In the genomic region with DNA sequence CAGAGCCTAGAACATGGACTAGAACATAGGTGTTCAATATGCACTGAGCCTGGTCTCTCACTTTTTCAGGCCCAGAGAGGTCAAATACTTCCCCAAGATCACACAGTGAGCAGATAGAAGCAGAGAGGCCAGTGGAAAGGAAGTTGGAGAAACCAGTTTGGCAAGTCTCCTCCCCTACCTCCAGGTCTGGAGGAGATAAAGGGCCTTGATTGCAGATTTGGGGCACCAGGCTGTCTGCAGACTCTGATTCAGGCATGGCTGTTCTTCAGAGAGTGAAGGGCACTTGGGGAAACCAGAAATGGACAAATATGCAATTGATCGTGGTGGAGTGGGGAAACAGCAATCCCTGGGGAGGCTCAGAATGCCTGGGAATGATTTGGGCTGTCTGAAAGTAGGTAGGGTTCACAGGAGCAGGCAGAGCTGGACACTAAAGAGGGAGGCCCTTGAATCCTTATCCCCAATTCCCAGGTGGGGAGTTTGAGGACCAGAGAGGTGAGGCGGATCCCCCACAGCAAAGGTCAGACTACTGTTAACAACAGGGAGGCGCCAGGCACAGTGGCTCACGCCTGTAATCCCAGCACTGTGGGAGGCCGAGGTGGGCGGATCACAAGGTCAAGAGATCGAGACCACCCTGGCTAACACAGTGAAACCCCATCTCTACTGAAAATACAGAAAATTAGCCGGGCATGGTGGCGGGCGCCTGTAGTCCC, we compare ENCODE assay signal across 9 cellular contexts. TPM values are rescaled to one million over a fixed set of nuclear protein-coding genes. Genes with fewer than 3 reads are reported as not detected.
A peak's percentile ranks its signal among the peaks of the same experiment; 100 is the strongest.
DNase-seq lines count a peak whose midpoint lies in the region; ATAC-seq and TF ChIP-seq lines count a peak whose summit lies in the region.
"Had no signal": no experiment of that assay in that cellular context is flagged by ENCODE, and none has a peak within 500 bp of the region (broad histone marks: within the 10 kb centered on the region; RNA-seq: fewer than 3 reads in every experiment).

No MANE protein-coding gene starts in this region.

- H3K4me1 ChIP-seq in foreskin keratinocyte = peaks cover 15% of the 10 kb centered on the region

- H3K27ac ChIP-seq in VCaP = peak overlapping the region; percentile 88
- H3K27ac ChIP-seq in foreskin keratinocyte = peak overlapping the region; percentile 88

- no peak for TF ChIP-seq CTCF in VCaP (conservative IDR thresholded peaks at IDR 0.05)
- no peak for TF ChIP-seq CTCF in foreskin keratinocyte (conservative IDR thresholded peaks at IDR 0.05)

- peak overlapping the region; percentile 86 for H3K4me3 Mint-ChIP-seq in stimulated activated memory B cell treated with anti-CD40 and anti-IgM and Interleukin-4, amounts not matched to agents 10 μg/mL and 1 μg/mL and 100 μg/mL, for 72 hours

- H3K27ac Mint-ChIP-seq in stimulated activated memory B cell treated with anti-CD40 and anti-IgM and Interleukin-4, amounts not matched to agents 10 μg/mL and 1 μg/mL and 100 μg/mL, for 72 hours = peak overlapping the region; percentile 69

- ATAC-seq in foreskin keratinocyte = peak; percentile 25
- ATAC-seq in stimulated activated memory B cell treated with anti-CD40 and anti-IgM and Interleukin-4, amounts not matched to agents 10 μg/mL and 1 μg/mL and 100 μg/mL, for 72 hours = no peak
- no peak for ATAC-seq in left lobe of liver

- H3K36me3 Mint-ChIP-seq in stimulated activated memory B cell treated with anti-CD40 and anti-IgM and Interleukin-4, amounts not matched to agents 10 μg/mL and 1 μg/mL and 100 μg/mL, for 72 hours = peaks cover 15% of the 10 kb centered on the region

- H3K27me3 Mint-ChIP-seq in stimulated activated memory B cell treated with anti-CD40 and anti-IgM and Interleukin-4, amounts not matched to agents 10 μg/mL and 1 μg/mL and 100 μg/mL, for 72 hours = no peaks in the 10 kb centered on the region

- H3K27me3 ChIP-seq in foreskin keratinocyte = no peaks in the 10 kb centered on the region

- DNase-seq in SIG-M5 treated with dmso at 0.1 percent for 504 hours (lab: John Stamatoyannopoulos, UW; ENCODE audit: unreplicated experiment) (peak; percentile 54), SIG-M5 (lab: John Stamatoyannopoulos, UW) (no peak), foreskin keratinocyte (peak in 1 of 2 donors; percentile 76), left lobe of liver (ENCODE audit: low spot score) (no peak), NCI-H128 (lab: John Stamatoyannopoulos, UW; ENCODE audit: unreplicated experiment) (no peak), 8988T (no peak)
- DNase-seq: NCI-H1436 treated with DMSO at 0.1 percent for 48 hours had no signal

- no peaks in the 10 kb centered on the region for H3K9me3 Mint-ChIP-seq in stimulated activated memory B cell treated with anti-CD40 and anti-IgM and Interleukin-4, amounts not matched to agents 10 μg/mL and 1 μg/mL and 100 μg/mL, for 72 hours

- peaks cover 74% of the 10 kb centered on the region for H3K4me1 Mint-ChIP-seq in stimulated activated memory B cell treated with anti-CD40 and anti-IgM and Interleukin-4, amounts not matched to agents 10 μg/mL and 1 μg/mL and 100 μg/mL, for 72 hours

RNA-seq across cellular contexts. Expression of a gene that starts 2.3 kb away (rescaled TPM):
- total RNA-seq in foreskin keratinocyte = 58.2 and 67.4 TPM in 2 replicates
- polyA plus RNA-seq in foreskin keratinocyte = 57.0 and 65.6 TPM in 2 replicates
- total RNA-seq in left lobe of liver = 9.1 TPM

RNA-seq across cellular contexts. Expression of a gene that starts 38.2 kb away (rescaled TPM):
- total RNA-seq in foreskin keratinocyte (79.8 and 81.9 TPM in 2 replicates), left lobe of liver (30.9 TPM)
- 82.0 and 85.8 TPM in 2 replicates for polyA plus RNA-seq in foreskin keratinocyte

RNA-seq across cellular contexts. Expression of a gene that starts 39.4 kb away (rescaled TPM):
- 24.1 and 25.7 TPM in 2 replicates for total RNA-seq in foreskin keratinocyte
- 31.9 and 32.3 TPM in 2 replicates for polyA plus RNA-seq in foreskin keratinocyte
- 215 TPM for total RNA-seq in left lobe of liver
